Comparison of ENCODE assay signal across 19 cellular contexts in genomic region chr13:74005320-74006154, GRCh38.
"Had no signal": no experiment of that assay in that cellular context is flagged by ENCODE, and none has a peak within 500 bp of the region (broad histone marks: within the 10 kb centered on the region; RNA-seq: fewer than 3 reads in every experiment).

No MANE protein-coding gene starts in this region.

- FAIRE-seq: bronchial epithelial cell, kidney, TTC549 had no signal

- H3K36me3 ChIP-seq: ascending aorta, thoracic aorta, upper lobe of right lung had no signal

- H3K4me3 ChIP-seq: ascending aorta, hepatocyte, thoracic aorta, upper lobe of right lung had no signal

- H3K9me3 Mint-ChIP-seq: activated CD4-positive, alpha-beta memory T cell treated with anti-CD3 and anti-CD28 coated beads, Interleukin-2, amount 10 ng/mL, durations not matched to agents 7 days and 5 days; nephron; stimulated activated effector memory CD8-positive, alpha-beta T cell treated with anti-CD3 and anti-CD28 coated beads, Interleukin-12 subunit alpha, Interleukin-12 subunit beta, amount 100 ng/mL, for 72 hours; WTC11 had no signal

- H3K4me2 ChIP-seq: hepatocyte had no signal

- H2AFZ ChIP-seq: hepatocyte had no signal

- H3K4me3 Mint-ChIP-seq: activated CD4-positive, alpha-beta memory T cell treated with anti-CD3 and anti-CD28 coated beads, Interleukin-2, amount 10 ng/mL, durations not matched to agents 7 days and 5 days; nephron; stimulated activated effector memory CD8-positive, alpha-beta T cell treated with anti-CD3 and anti-CD28 coated beads, Interleukin-12 subunit alpha, Interleukin-12 subunit beta, amount 100 ng/mL, for 72 hours; WTC11 had no signal

- H3K27ac Mint-ChIP-seq: activated CD4-positive, alpha-beta memory T cell treated with anti-CD3 and anti-CD28 coated beads, Interleukin-2, amount 10 ng/mL, durations not matched to agents 7 days and 5 days; nephron; stimulated activated effector memory CD8-positive, alpha-beta T cell treated with anti-CD3 and anti-CD28 coated beads, Interleukin-12 subunit alpha, Interleukin-12 subunit beta, amount 100 ng/mL, for 72 hours; WTC11 had no signal

- H3K4me1 Mint-ChIP-seq: activated CD4-positive, alpha-beta memory T cell treated with anti-CD3 and anti-CD28 coated beads, Interleukin-2, amount 10 ng/mL, durations not matched to agents 7 days and 5 days had no signal

- H3K4me1 ChIP-seq: upper lobe of right lung had no signal

- H3K36me3 Mint-ChIP-seq: stimulated activated effector memory CD8-positive, alpha-beta T cell treated with anti-CD3 and anti-CD28 coated beads, Interleukin-12 subunit alpha, Interleukin-12 subunit beta, amount 100 ng/mL, for 72 hours; WTC11 had no signal

- DNase-seq: activated CD4-positive, alpha-beta memory T cell treated with anti-CD3 and anti-CD28 coated beads, Interleukin-2, amount 10 ng/mL, durations not matched to agents 7 days and 5 days; activated CD4-positive, alpha-beta T cell treated with anti-CD3 and anti-CD28 coated beads for 4 hours; activated effector memory CD4-positive, alpha-beta T cell treated with anti-CD3 and anti-CD28 coated beads, Interleukin-2, amount 50 U/mL, for 16 hours; activated T-cell treated with anti-CD3 and anti-CD28 coated beads, Interleukin-2, amount 50 U/mL, for 48 hours; erythroblast; kidney; mesendoderm; nucleus accumbens; posterior cingulate gyrus; retina; upper lobe of right lung had no signal

- H3K9me3 ChIP-seq: ascending aorta, thoracic aorta, upper lobe of right lung had no signal

- H3K27me3 Mint-ChIP-seq: activated CD4-positive, alpha-beta memory T cell treated with anti-CD3 and anti-CD28 coated beads, Interleukin-2, amount 10 ng/mL, durations not matched to agents 7 days and 5 days had no signal

- H3K27me3 ChIP-seq: ascending aorta, hepatocyte, upper lobe of right lung had no signal

- H3K27ac ChIP-seq: ascending aorta, hepatocyte, thoracic aorta, upper lobe of right lung had no signal
